9 cellular contexts compared by ENCODE assay signal in the genomic region with DNA sequence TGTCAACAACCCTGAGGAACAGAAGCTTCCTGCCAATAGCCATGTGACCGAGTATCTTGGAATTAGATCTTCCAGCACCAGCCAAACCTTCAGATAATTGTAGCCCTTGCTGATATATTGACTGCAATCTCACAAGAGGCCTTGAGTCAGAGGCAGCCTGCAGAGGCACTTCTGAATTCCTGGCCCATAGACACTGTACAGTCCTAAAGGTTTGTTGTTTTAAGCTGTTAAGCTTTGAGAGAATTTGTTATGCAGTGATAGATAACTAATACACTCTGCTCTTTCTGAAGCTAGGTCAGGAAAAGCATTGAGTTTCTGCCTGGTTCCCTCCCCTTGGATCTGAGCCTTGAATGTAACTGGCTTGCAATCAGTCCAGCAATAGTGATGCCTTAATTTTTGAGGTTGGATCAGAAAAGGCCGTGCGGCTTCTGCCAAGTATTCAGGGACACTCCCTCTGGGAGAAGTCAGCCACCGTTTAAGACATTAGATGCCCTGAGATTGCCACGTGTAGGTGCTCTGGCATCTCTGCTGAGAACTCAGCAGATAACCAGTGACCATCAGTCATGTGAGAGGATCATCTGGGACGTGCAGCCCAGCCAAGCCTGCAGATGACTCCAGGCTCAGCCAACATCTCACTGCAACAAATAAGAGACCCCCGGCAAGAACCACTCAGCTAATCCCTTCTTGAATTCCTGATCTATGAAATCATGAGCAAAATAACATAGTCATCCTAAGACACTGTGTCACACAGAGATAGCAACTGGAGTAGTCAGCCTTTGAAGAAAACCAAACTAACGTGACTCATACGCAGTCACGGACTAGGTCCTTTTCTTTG.
A peak's percentile ranks its signal among the peaks of the same experiment; 100 is the strongest.
DNase-seq lines count a peak whose midpoint lies in the region; ATAC-seq and TF ChIP-seq lines count a peak whose summit lies in the region.
"Had no signal": no experiment of that assay in that cellular context is flagged by ENCODE, and none has a peak within 500 bp of the region (broad histone marks: within the 10 kb centered on the region; RNA-seq: fewer than 3 reads in every experiment).

No MANE protein-coding gene starts in this region.

- TF ChIP-seq CTCF in SK-N-SH (IDR thresholded peaks at IDR 0.05) (no peak), gastroesophageal sphincter (IDR thresholded peaks at IDR 0.05) (no peak), sigmoid colon (IDR thresholded peaks at IDR 0.05) (no peak)

- TF ChIP-seq EP300 in SK-N-SH (IDR thresholded peaks at IDR 0.05; ENCODE audit: borderline replicate concordance in 1 of 2, low read depth in 1 of 2, low read length in 1 of 2) (peak in 1 of 2 experiments; percentile 82; a peak in 1 of 4 replicates), gastroesophageal sphincter (IDR thresholded peaks at IDR 0.05) (no peak), sigmoid colon (IDR thresholded peaks at IDR 0.05) (no peak)

- peak overlapping the region; percentile 59; the same call in 1 of the 2 replicates for H3K9ac ChIP-seq in SK-N-SH

- H3K79me2 ChIP-seq in SK-N-SH (ENCODE audit: insufficient read depth): no peaks in the 10 kb centered on the region

- TF ChIP-seq POLR2A in gastroesophageal sphincter (IDR thresholded peaks at IDR 0.05) (no peak), sigmoid colon (IDR thresholded peaks at IDR 0.05) (no peak)

- H3K4me1 ChIP-seq in SK-N-SH (ENCODE audit: control insufficient read depth in 1 of 2, insufficient read depth in 2 of 2, low read depth in 1 of 2, low read length in 1 of 2) (0 out of 4 replicates have a peak, but pooled peaks cover 0 to 5% of the 10 kb centered on the region in 2 experiments), gastroesophageal sphincter (peaks cover 0 to 4% (median 0%) of the 10 kb centered on the region in 3 donors), sigmoid colon (peaks cover 0 to 7% (median 0%) of the 10 kb centered on the region in 4 donors), HAP-1 (no peaks in the 10 kb centered on the region)

- H3K9me3 ChIP-seq in SK-N-SH: no peaks in the 10 kb centered on the region
- H3K9me3 ChIP-seq in gastroesophageal sphincter: no peaks in the 10 kb centered on the region
- no peaks in the 10 kb centered on the region for H3K9me3 ChIP-seq in sigmoid colon
- no peaks in the 10 kb centered on the region for H3K9me3 ChIP-seq in HAP-1

- H4K20me1 ChIP-seq in SK-N-SH (ENCODE audit: insufficient read depth): no peaks in the 10 kb centered on the region

- peak overlapping the region in 1 of 2 experiments; percentile 95; a peak in 2 of 4 replicates for H3K27ac ChIP-seq in SK-N-SH (ENCODE audit: low read depth in 2 of 2, low read length in 1 of 2)
- H3K27ac ChIP-seq in gastroesophageal sphincter: peak overlapping the region; percentile 36 to 72 (median 54)
- peak overlapping the region; percentile 55 to 80 (median 64) for H3K27ac ChIP-seq in sigmoid colon

- ATAC-seq in gastroesophageal sphincter: peak; percentile 85
- ATAC-seq in HG03460 (IDR thresholded peaks at IDR 0.05; ENCODE audit: unreplicated experiment): no peak
- ATAC-seq in HG03520 (IDR thresholded peaks at IDR 0.05; ENCODE audit: unreplicated experiment): no peak
- ATAC-seq: GM12878 had no signal

- H3K36me3 ChIP-seq in SK-N-SH (replicated peaks in 1 of 2; ENCODE audit: control insufficient read depth in 1 of 2, insufficient read depth in 2 of 2, low read length in 1 of 2) (no peaks in the 10 kb centered on the region), gastroesophageal sphincter (no peaks in the 10 kb centered on the region), sigmoid colon (no peaks in the 10 kb centered on the region), HAP-1 (replicated peaks) (no peaks in the 10 kb centered on the region)

- peak overlapping the region; percentile 44; the same call in 1 of the 2 replicates for H2AFZ ChIP-seq in SK-N-SH (ENCODE audit: low read depth)

- H3K4me2 ChIP-seq in SK-N-SH: no peak overlapping the region

- no peaks in the 10 kb centered on the region for H3K27me3 ChIP-seq in SK-N-SH (ENCODE audit: insufficient read depth)
- H3K27me3 ChIP-seq in gastroesophageal sphincter: no peaks in the 10 kb centered on the region
- H3K27me3 ChIP-seq in sigmoid colon: no peaks in the 10 kb centered on the region
- H3K27me3 ChIP-seq in HAP-1 (ENCODE audit: low read depth): no peaks in the 10 kb centered on the region

- no peaks in the 10 kb centered on the region for H3K9me2 ChIP-seq in SK-N-SH

- no peak for TF ChIP-seq RAD21 in SK-N-SH (IDR thresholded peaks at IDR 0.05; ENCODE audit: low read length)

- H3K4me3 ChIP-seq in SK-N-SH (ENCODE audit: low read depth in 2 of 2, low read length in 1 of 2) (no peak overlapping the region), gastroesophageal sphincter (no peak overlapping the region), sigmoid colon (no peak overlapping the region), HAP-1 (no peak overlapping the region)
- H3K4me3 ChIP-seq: GM12878 had no signal

- peaks cover 21% of the 10 kb centered on the region for H3F3A ChIP-seq in SK-N-SH (replicated peaks; ENCODE audit: insufficient read depth)

- POLR2A ChIA-PET in SK-N-SH (lab: Yijun Ruan, JAX): no interaction called here

- in situ Hi-C loops in HAP-1 (cut with MboI; ENCODE audit: low sequenced_read_pairs): no loop called here

- CTCF ChIA-PET in SK-N-SH (lab: Yijun Ruan, JAX): interaction anchor here (2.0 kb wide), 1 partner anchor 118 kb away, joined by 4 read pairs; no protein-coding TSS in a partner anchor

- intact Hi-C loops in sigmoid colon (cut with DNase I): no loop called here

- WGBS in SK-N-SH (ENCODE audit: low lambda C conversion rate): 15% methylated on average over 10 of the region's 10 CpGs
- 23 to 58% methylated on average over 5 to 6 of the region's 10 CpGs for WGBS in gastroesophageal sphincter (ENCODE audit: low coverage in 1 of 2), 2 donors
- 78 to 80% methylated on average over 10 of the region's 10 CpGs for WGBS in sigmoid colon, 2 donors

- DNase-seq in GM03348 (ENCODE audit: low spot score) (peak; percentile 81), SK-N-SH (no peak), sigmoid colon (peak; percentile 84), HAP-1 (ENCODE audit: low spot score in 2 of 2) (no peak)
- no peak for DNase-seq in activated T-cell treated with anti-CD3 and anti-CD28 coated beads, Interleukin-2, amount 50 U/mL, for 1 hour

TF ChIP-seq in SK-N-SH, 30 proteins besides CTCF, POLR2A, EP300 and RAD21 (continues in another document):
- TF ChIP-seq GATA2 (CRISPR knock-in tag; IDR thresholded peaks at IDR 0.05) (no peak), EZH2phosphoT487 (IDR thresholded peaks at IDR 0.05; ENCODE audit: borderline replicate concordance, low read depth) (no peak), POLR2AphosphoS5 (IDR thresholded peaks at IDR 0.05; ENCODE audit: low read depth, low read length) (peak; percentile 66; the same call in 1 of the 2 replicates), MAX (IDR thresholded peaks at IDR 0.05; ENCODE audit: low read depth) (peak; percentile 67), ELF1 (IDR thresholded peaks at IDR 0.05) (no peak), YY1 (IDR thresholded peaks at IDR 0.05; ENCODE audit: low read depth) (0 out of 2 replicates have a peak, but pooled peaks have one; percentile 33), NFIC (IDR thresholded peaks at IDR 0.05; ENCODE audit: borderline replicate concordance) (peak; percentile 76), FOSL2 (IDR thresholded peaks at IDR 0.05; ENCODE audit: borderline replicate concordance, low read depth) (peak; percentile 98)
- TF ChIP-seq, protein P1, sequence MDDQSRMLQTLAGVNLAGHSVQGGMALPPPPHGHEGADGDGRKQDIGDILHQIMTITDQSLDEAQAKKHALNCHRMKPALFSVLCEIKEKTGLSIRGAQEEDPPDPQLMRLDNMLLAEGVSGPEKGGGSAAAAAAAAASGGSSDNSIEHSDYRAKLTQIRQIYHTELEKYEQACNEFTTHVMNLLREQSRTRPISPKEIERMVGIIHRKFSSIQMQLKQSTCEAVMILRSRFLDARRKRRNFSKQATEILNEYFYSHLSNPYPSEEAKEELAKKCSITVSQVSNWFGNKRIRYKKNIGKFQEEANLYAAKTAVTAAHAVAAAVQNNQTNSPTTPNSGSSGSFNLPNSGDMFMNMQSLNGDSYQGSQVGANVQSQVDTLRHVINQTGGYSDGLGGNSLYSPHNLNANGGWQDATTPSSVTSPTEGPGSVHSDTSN (IDR thresholded peaks at IDR 0.05): peak; percentile 74
- TF ChIP-seq, protein P2, sequence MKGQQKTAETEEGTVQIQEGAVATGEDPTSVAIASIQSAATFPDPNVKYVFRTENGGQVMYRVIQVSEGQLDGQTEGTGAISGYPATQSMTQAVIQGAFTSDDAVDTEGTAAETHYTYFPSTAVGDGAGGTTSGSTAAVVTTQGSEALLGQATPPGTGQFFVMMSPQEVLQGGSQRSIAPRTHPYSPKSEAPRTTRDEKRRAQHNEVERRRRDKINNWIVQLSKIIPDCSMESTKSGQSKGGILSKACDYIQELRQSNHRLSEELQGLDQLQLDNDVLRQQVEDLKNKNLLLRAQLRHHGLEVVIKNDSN (IDR thresholded peaks at IDR 0.05; ENCODE audit: borderline replicate concordance, low read depth): peak; percentile 64; the same call in 1 of the 2 replicates

Comparison
In these comparisons a context has a peak if more than half of its experiments do, and no peak if none do; other contexts are left out.
1. DNase-seq: peak in GM03348 (single experiment) and sigmoid colon (single experiment); none in SK-N-SH (single experiment), HAP-1 (0 of 2) and activated T-cell treated with anti-CD3 and anti-CD28 coated beads, Interleukin-2, amount 50 U/mL, for 1 hour (single experiment).